Comparison of ENCODE assay signal across 12 cellular contexts in the genomic region with DNA sequence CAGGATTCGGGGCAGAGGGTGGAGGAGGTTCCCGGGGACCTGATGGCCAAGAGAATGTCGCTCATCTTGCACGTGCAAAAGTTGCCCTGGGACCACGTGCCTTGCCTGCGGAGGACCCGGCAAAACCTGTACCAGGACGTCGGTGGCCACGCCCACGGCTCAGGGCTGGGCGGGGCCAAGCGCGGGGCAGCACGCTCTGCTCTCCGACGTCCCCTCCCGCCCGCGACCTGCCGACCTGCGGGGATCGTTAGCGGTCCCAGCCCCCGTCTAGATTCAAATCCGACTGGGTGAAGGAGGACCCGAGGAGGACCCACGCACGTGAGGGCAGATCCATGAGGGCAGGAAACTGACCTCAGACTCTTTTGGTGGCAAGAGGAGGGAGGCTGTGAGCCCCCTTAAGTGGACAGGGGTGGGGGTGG. TPM values are rescaled to one million over a fixed set of nuclear protein-coding genes. Genes with fewer than 3 reads are reported as not detected.
DNase-seq lines count a peak whose midpoint lies in the region; FAIRE-seq and TF ChIP-seq lines count a peak whose summit lies in the region.
"Had no signal": no experiment of that assay in that cellular context is flagged by ENCODE, and none has a peak within 500 bp of the region (broad histone marks: within the 10 kb centered on the region; RNA-seq: fewer than 3 reads in every experiment).

A gene with protein sequence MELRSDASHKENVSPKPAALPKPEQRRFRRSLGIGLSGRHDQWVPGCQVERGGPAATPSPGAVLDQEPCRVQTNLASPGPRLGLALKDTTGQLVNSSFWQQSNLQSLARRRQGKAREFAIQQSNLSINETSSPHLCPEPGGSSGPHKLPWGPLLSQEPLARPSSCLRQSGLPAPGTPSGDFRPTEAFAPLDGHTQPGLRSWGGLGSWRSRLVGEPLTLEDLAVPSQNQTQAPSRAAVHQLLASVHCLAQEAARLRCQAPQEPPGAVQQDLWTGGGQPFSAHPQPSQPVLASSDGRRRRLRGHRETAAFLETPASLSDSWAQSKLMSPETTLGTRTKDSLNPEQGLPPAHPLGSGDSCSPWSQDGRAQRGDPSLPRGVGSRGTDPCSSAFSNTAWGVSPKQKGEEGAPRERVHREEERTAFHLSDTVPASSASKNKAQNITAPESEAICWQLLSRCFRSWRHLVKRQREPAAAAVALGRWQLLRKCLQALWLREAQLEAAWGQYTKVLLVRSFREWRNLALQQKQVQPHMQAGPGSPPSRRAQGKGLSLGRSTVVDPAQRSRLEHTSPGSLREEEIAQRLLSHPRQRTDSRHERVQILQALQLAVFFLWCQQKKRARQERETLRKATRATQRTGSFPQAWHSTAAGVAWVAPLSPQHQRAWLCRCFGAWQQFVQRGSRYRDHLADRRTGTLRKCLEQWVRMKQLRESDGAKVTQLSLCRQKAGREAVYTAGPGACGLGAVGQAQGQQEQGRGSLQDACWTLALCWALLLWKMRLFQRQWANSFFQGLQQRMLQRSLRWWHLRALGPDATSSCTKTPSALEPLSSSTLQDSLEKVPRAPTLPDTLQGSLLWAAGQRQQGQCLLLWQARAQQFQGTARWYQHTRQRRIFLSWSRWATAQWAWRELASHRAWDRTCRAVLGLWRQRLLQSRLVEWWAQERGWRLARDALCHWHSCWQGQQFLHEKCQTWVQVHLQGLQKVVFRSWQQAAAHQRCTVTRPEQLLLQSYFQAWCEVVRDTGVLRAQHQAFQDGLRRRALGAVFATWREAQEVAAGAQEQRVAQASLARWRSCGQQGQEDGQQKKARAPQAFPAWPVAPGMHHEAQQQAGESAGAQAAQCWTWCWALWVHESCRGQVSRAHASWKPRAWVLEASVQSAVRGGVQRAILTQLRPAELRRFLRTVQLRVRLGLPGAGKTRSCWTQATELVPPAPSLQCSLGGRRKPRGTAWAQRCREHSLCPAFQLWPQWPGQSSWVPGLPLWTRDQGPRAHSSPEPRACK (N-terminal part only) (plus strand): TSS at position 206 of the 419 bp plus-strand sequence. CDS start 2,208 bp downstream, outside the sequence.

- no peak within 1 kb of the TSS for H3K4me3 Mint-ChIP-seq in astrocyte (ENCODE audit: unreplicated experiment)
- H3K4me3 Mint-ChIP-seq in nephron progenitor cell = peak within 1 kb of the TSS; percentile 50
- H3K4me3 Mint-ChIP-seq: activated T-helper 17 cell treated with anti-CD3 and anti-CD28 coated beads, Interleukin-2, amount 50 U/mL, for 72 hours had no signal

- H4K20me1 ChIP-seq in astrocyte (ENCODE audit: insufficient read depth, low read length) = no peaks in the 10 kb centered on the region

- DNase-seq in CD1c-positive myeloid dendritic cell (ENCODE audit: extremely low spot score) (peak; percentile 21), NCI-H82 (lab: John Stamatoyannopoulos, UW) (peak; percentile 56), astrocyte (ENCODE audit: low read depth) (no peak), nephron progenitor cell (peak; percentile 71), caudate nucleus (lab: John Stamatoyannopoulos, UW) (no peak), putamen (ENCODE audit: low spot score) (no peak), inferior parietal cortex (ENCODE audit: extremely low spot score) (no peak), NCI-H1105 treated with DMSO at 0.1 percent for 48 hours (lab: John Stamatoyannopoulos, UW) (no peak)

- peak within 1 kb of the TSS; percentile 26 for H2AFZ ChIP-seq in astrocyte (ENCODE audit: low read depth, low read length)
- H2AFZ ChIP-seq: PC-9 had no signal

- H3K4me1 ChIP-seq in astrocyte (ENCODE audit: insufficient read depth, low read length) = no peaks in the 10 kb centered on the region
- H3K4me1 ChIP-seq: prostate gland had no signal

- H3K27ac Mint-ChIP-seq in astrocyte (ENCODE audit: unreplicated experiment) = no peak within 1 kb of the TSS
- H3K27ac Mint-ChIP-seq in nephron progenitor cell = no peak within 1 kb of the TSS
- H3K27ac Mint-ChIP-seq: activated T-helper 17 cell treated with anti-CD3 and anti-CD28 coated beads, Interleukin-2, amount 50 U/mL, for 72 hours had no signal

- H3K4me3 ChIP-seq in astrocyte (ENCODE audit: insufficient read depth, low read depth, low read length) = no peak within 1 kb of the TSS
- H3K4me3 ChIP-seq: PC-9, prostate gland had no signal

- TF ChIP-seq CTCF in astrocyte (IDR thresholded peaks at IDR 0.05; ENCODE audit: insufficient read depth, low read depth, low read length) = no peak
- no peak for TF ChIP-seq CTCF in nephron progenitor cell (IDR thresholded peaks at IDR 0.05)

- H3K27me3 Mint-ChIP-seq in astrocyte (ENCODE audit: low read depth, unreplicated experiment) (peaks cover 36% of the 10 kb centered on the region), nephron progenitor cell (ENCODE audit: low read depth, poor library complexity) (peaks cover 50% of the 10 kb centered on the region)

- no peak within 1 kb of the TSS for H3K9ac ChIP-seq in astrocyte (ENCODE audit: low read length)

- FAIRE-seq in astrocyte (lab: Jason Lieb, UNC) = no peak

- H3K9me3 Mint-ChIP-seq in astrocyte (ENCODE audit: unreplicated experiment) (no peaks in the 10 kb centered on the region), nephron progenitor cell (peaks cover 11% of the 10 kb centered on the region)
- H3K9me3 Mint-ChIP-seq: activated T-helper 17 cell treated with anti-CD3 and anti-CD28 coated beads, Interleukin-2, amount 50 U/mL, for 72 hours; IgD-negative memory B cell had no signal

- H3K79me2 ChIP-seq in astrocyte (ENCODE audit: insufficient read depth, low read length) = no peaks in the 10 kb centered on the region

- H3K9me3 ChIP-seq in astrocyte (ENCODE audit: insufficient read depth, low read depth, low read length) = no peaks in the 10 kb centered on the region
- H3K9me3 ChIP-seq: prostate gland had no signal

- H3K4me1 Mint-ChIP-seq in astrocyte (ENCODE audit: low read depth, unreplicated experiment) (no peaks in the 10 kb centered on the region), nephron progenitor cell (peaks cover 33% of the 10 kb centered on the region)
- H3K4me1 Mint-ChIP-seq: activated T-helper 17 cell treated with anti-CD3 and anti-CD28 coated beads, Interleukin-2, amount 50 U/mL, for 72 hours had no signal

- H3K27me3 ChIP-seq in astrocyte (ENCODE audit: insufficient read depth, low read length) = peaks cover 17% of the 10 kb centered on the region

- H3K36me3 Mint-ChIP-seq in astrocyte (ENCODE audit: low read depth, unreplicated experiment) (peaks cover 2% of the 10 kb centered on the region), nephron progenitor cell (ENCODE audit: low read depth) (no peaks in the 10 kb centered on the region)

- H3K36me3 ChIP-seq in astrocyte (ENCODE audit: insufficient read depth, low read length) = no peaks in the 10 kb centered on the region
- H3K36me3 ChIP-seq: prostate gland had no signal

- peak within 1 kb of the TSS; percentile 15 for H3K4me2 ChIP-seq in astrocyte (ENCODE audit: low read length)
- H3K4me2 ChIP-seq: PC-9 had no signal

- H3K27ac ChIP-seq in astrocyte (ENCODE audit: low read depth, low read length) (no peak within 1 kb of the TSS), caudate nucleus (ENCODE audit: low read depth, low read length) (no peak within 1 kb of the TSS)
- H3K27ac ChIP-seq: PC-9, prostate gland had no signal

RNA-seq across cellular contexts. Expression of the gene that starts here (rescaled TPM):
- total RNA-seq in astrocyte = not detected in 2 replicates
- total RNA-seq: activated T-helper 17 cell treated with anti-CD3 and anti-CD28 coated beads, Interleukin-2, amount 50 U/mL, for 72 hours; PC-9 had no signal

Comparison
In these comparisons a context has a peak if more than half of its experiments do, and no peak if none do; other contexts are left out.
1. DNase-seq: peak in CD1c-positive myeloid dendritic cell (single experiment), NCI-H82 (single experiment) and nephron progenitor cell (single experiment); none in astrocyte (single experiment), caudate nucleus (0 of 61), putamen (single experiment), inferior parietal cortex (single experiment) and NCI-H1105 treated with DMSO at 0.1 percent for 48 hours (single experiment).